Comparison of ENCODE assay signal across 8 cellular contexts in genomic region chr9:133122167-133122550, GRCh38. TPM values are rescaled to one million over a fixed set of nuclear protein-coding genes. Genes with fewer than 3 reads are reported as not detected.
DNase-seq lines count a peak whose midpoint lies in the region; ATAC-seq and TF ChIP-seq lines count a peak whose summit lies in the region.

No MANE protein-coding gene starts in this region.

- intact Hi-C loops in heart left ventricle (cut with DNase I) (no loop called here), Right ventricle myocardium inferior (cut with DNase I) (no loop called here), colonic mucosa (cut with DNase I) (no loop called here), posterior vena cava (cut with DNase I) (no loop called here)

- no peaks in the 10 kb centered on the region for H3K27me3 Mint-ChIP-seq in naive thymus-derived CD8-positive, alpha-beta T cell

- H3K27ac ChIP-seq in heart left ventricle (peak overlapping the region in 11 of 12 donors; percentile 54 to 95 (median 84)), colonic mucosa (peak overlapping the region; percentile 82), upper lobe of left lung (peak overlapping the region; percentile 92 to 96 (median 94))

- H3K27ac Mint-ChIP-seq in naive thymus-derived CD8-positive, alpha-beta T cell, result peak overlapping the region; percentile 90 to 100 (median 98)

- no peak overlapping the region for H3K4me3 ChIP-seq in heart left ventricle
- H3K4me3 ChIP-seq in colonic mucosa, result no peak overlapping the region
- no peak overlapping the region for H3K4me3 ChIP-seq in upper lobe of left lung

- TF ChIP-seq POLR2A in heart left ventricle (IDR thresholded peaks at IDR 0.05), result no peak
- no peak for TF ChIP-seq POLR2A in upper lobe of left lung (IDR thresholded peaks at IDR 0.05)

- DNase-seq in heart left ventricle, result no peak
- no peak for DNase-seq in Right ventricle myocardium inferior (ENCODE audit: missing footprints)
- DNase-seq in colonic mucosa, result no peak
- no peak for DNase-seq in naive thymus-derived CD8-positive, alpha-beta T cell
- DNase-seq in upper lobe of left lung, result no peak
- DNase-seq in posterior vena cava (ENCODE audit: low spot score), result no peak
- DNase-seq in GM13977 (ENCODE audit: low spot score), result no peak

- H3K9me3 Mint-ChIP-seq in naive thymus-derived CD8-positive, alpha-beta T cell, result no peaks in the 10 kb centered on the region

- H3K4me1 ChIP-seq in heart left ventricle (peaks cover 12 to 88% (median 71%) of the 10 kb centered on the region in 12 donors), colonic mucosa (peaks cover 16% of the 10 kb centered on the region), upper lobe of left lung (peaks cover 72 to 88% (median 82%) of the 10 kb centered on the region in 4 donors)

- H3K27me3 ChIP-seq in heart left ventricle (no peaks in the 10 kb centered on the region), colonic mucosa (no peaks in the 10 kb centered on the region), upper lobe of left lung (no peaks in the 10 kb centered on the region)

- H3K9me3 ChIP-seq in heart left ventricle, result no peaks in the 10 kb centered on the region
- H3K9me3 ChIP-seq in colonic mucosa, result no peaks in the 10 kb centered on the region
- no peaks in the 10 kb centered on the region for H3K9me3 ChIP-seq in upper lobe of left lung

- no peaks in the 10 kb centered on the region for H3K36me3 ChIP-seq in heart left ventricle
- H3K36me3 ChIP-seq in colonic mucosa, result no peaks in the 10 kb centered on the region
- no peaks in the 10 kb centered on the region for H3K36me3 ChIP-seq in upper lobe of left lung

- no peak for TF ChIP-seq EP300 in upper lobe of left lung (IDR thresholded peaks at IDR 0.05)

- peaks cover 0 to 2% (median 0%) of the 10 kb centered on the region in 3 donors for H3K36me3 Mint-ChIP-seq in naive thymus-derived CD8-positive, alpha-beta T cell

- in situ Hi-C loops in GM13977 (cut with MboI; ENCODE audit: low pct_unique_long_range_greater_than_20kb, low sequenced_read_pairs, unreplicated experiment), result no loop called here

- peak overlapping the region in 1 of 2 donors; percentile 88 for H3K9ac ChIP-seq in colonic mucosa (ENCODE audit: low read depth in 2 of 2, low read length in 2 of 2)

- ATAC-seq in heart left ventricle (no peak), Right ventricle myocardium inferior (no peak), upper lobe of left lung (ENCODE audit: low FRiP score in 2 of 2) (no peak), GM21723 (IDR thresholded peaks at IDR 0.05; ENCODE audit: unreplicated experiment) (no peak)
- no peak for ATAC-seq in naive thymus-derived CD8-positive, alpha-beta T cell

- POLR2A ChIA-PET in naive thymus-derived CD8-positive, alpha-beta T cell (lab: Charles Lee), result interaction anchor here (1.5 to 6.0 kb wide), 3 partner anchors 11 to 27 kb away, joined by 14 to 54 read pairs (median 18); no protein-coding TSS in a partner anchor

- peak overlapping the region; percentile 73 to 89 (median 78) for H3K4me3 Mint-ChIP-seq in naive thymus-derived CD8-positive, alpha-beta T cell

- 84 to 94% (median 90%) methylated on average over 5 of the region's 5 CpGs for WGBS in heart left ventricle, 4 donors
- WGBS in upper lobe of left lung, 2 donors, result 67 to 89% methylated on average over 3 to 5 of the region's 5 CpGs

- peaks cover 38 to 77% (median 68%) of the 10 kb centered on the region in 4 donors for H3K4me1 Mint-ChIP-seq in naive thymus-derived CD8-positive, alpha-beta T cell

- TF ChIP-seq CTCF in heart left ventricle (IDR thresholded peaks at IDR 0.05) (no peak), colonic mucosa (IDR thresholded peaks at IDR 0.05) (no peak), upper lobe of left lung (IDR thresholded peaks at IDR 0.05) (no peak), GM13977 (IDR thresholded peaks at IDR 0.05; ENCODE audit: extremely low read depth, insufficient read depth, missing control alignments) (no peak)

RNA-seq across cellular contexts. Expression of gene RALGDS, which starts 1.1 kb away (rescaled TPM):
- 10 to 100 TPM; 17.8 to 70.1 (median 26.6) TPM for total RNA-seq in heart left ventricle
- 10 to 100 TPM; 18.3 to 24.8 TPM for polyA plus RNA-seq in heart left ventricle
- 33.7 TPM for total RNA-seq in Right ventricle myocardium inferior
- 10 to 100 TPM; 24.2 to 39.7 TPM for total RNA-seq in colonic mucosa
- 10 to 100 TPM; 93.7 to 99.9 TPM for total RNA-seq in naive thymus-derived CD8-positive, alpha-beta T cell
- polyA plus RNA-seq in naive thymus-derived CD8-positive, alpha-beta T cell, result 10 to 100 TPM; 14.1 to 35.5 (median 29.4) TPM
- total RNA-seq in upper lobe of left lung, result 100 to 1,000 TPM in 3 of 6 donors, 10 to 100 TPM in 3; 57.1 to 117 (median 88.9) TPM
- 10 to 100 TPM; 27.6 to 28.3 TPM for total RNA-seq in posterior vena cava

RNA-seq across cellular contexts. Expression of gene GBGT1, which starts 41.6 kb away (rescaled TPM):
- total RNA-seq in heart left ventricle (10 to 100 TPM in 2 of 9 donors, 1 to 10 TPM in 7; 4.6 to 22.5 (median 7.1) TPM), Right ventricle myocardium inferior (8.2 TPM), colonic mucosa (1 to 10 TPM; 4.6 to 4.8 TPM), upper lobe of left lung (10 to 100 TPM in 5 of 6 donors, 1 to 10 TPM in 1; 9.1 to 71.2 (median 36.0) TPM), posterior vena cava (10 to 100 TPM; 14.2 to 19.9 TPM)
- 1 to 10 TPM; 5.4 to 7.0 TPM for polyA plus RNA-seq in heart left ventricle
- 1 to 10 TPM; 4.1 to 4.9 TPM for total RNA-seq in naive thymus-derived CD8-positive, alpha-beta T cell
- polyA plus RNA-seq in naive thymus-derived CD8-positive, alpha-beta T cell, result not detected
